Comparison of ENCODE assay signal across 8 cellular contexts in the genomic region with DNA sequence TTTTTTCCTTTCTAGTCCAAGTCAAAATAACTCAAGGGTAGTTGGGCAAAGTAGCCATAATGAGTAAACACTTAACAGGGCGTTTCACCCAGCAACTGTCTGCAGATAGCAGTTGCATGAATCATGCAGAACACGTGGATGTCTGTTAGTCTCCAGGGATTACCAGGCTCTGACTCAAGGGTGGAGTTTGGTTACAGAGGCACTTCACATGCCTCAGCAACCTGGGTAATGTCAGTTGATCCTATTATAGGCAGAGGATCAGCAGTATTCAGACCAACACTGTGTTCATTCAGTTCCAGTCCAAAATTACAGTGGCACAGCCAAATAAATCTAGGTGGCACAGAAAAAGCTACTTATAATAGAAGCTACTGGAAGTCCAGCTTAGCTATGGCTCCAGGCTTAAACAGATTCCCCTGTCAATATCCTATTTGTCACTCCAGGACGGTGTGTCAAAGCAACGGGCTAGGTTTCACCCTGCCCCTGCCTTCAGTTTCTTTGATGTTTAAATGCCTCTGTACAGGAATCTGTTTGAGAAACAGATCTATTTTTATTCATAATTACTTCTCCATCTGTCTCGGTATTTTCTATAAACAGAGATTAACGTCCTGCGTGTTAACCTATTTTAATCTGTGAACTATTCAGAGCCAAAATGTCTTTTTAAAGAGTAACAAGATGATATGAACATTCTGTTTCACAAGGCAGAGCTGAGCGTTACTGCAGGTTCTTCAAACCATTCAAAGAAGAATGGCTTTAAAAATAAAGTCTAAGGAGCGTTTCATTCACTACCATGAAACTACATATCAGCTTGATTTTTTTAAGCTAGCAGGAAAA.
DNase-seq lines count a peak whose midpoint lies in the region; ATAC-seq and TF ChIP-seq lines count a peak whose summit lies in the region.

No MANE protein-coding gene starts in this region.

- H3K27ac ChIP-seq in Panc1 (ENCODE audit: low read length): peak overlapping the region; percentile 97

- BruUV-seq in Panc1 (replicated peaks; lab: Mats Ljungman, UMichigan): TSS peak; percentile 99

- DNase-seq in ELF-1 (ENCODE audit: low read depth, low spot score) (peak; percentile 85), HuH-7 (ENCODE audit: low spot score) (peak; percentile 31), Panc1 (ENCODE audit: low read depth, low spot score) (peak; percentile 94), epithelial cell of esophagus (ENCODE audit: low read depth) (peak; percentile 100), myocyte (ENCODE audit: low read depth) (peak; percentile 99)

- POLR2A ChIA-PET in Panc1 (lab: Charles Lee): no interaction called here

- in situ Hi-C loops in Panc1 (cut with HindIII; ENCODE audit: low pct_unique_long_range_greater_than_20kb, low sequenced_read_pairs): no loop called here

- peaks cover 12% of the 10 kb centered on the region for H3K4me1 ChIP-seq in Panc1 (ENCODE audit: control insufficient read depth, insufficient read depth, low read length)

- TF ChIP-seq CTCF in Panc1 (IDR thresholded peaks at IDR 0.05): no peak
- no peak for TF ChIP-seq CTCF in epithelial cell of esophagus (IDR thresholded peaks at IDR 0.05; ENCODE audit: insufficient read depth, low read depth, low read length, missing control alignments)

- H3K9me3 ChIP-seq in Panc1 (ENCODE audit: control insufficient read depth, insufficient read depth, low read depth, low read length): peaks cover 34% of the 10 kb centered on the region

- H3K27me3 ChIP-seq in Panc1 (ENCODE audit: control insufficient read depth, insufficient read depth, low read length): no peaks in the 10 kb centered on the region

- ATAC-seq in GM21619 (IDR thresholded peaks at IDR 0.05; ENCODE audit: unreplicated experiment) (peak; percentile 93), Panc1 (peak; percentile 99), HG03457 (IDR thresholded peaks at IDR 0.05; ENCODE audit: unreplicated experiment) (no peak), GM21717 (IDR thresholded peaks at IDR 0.05; ENCODE audit: unreplicated experiment) (no peak)

- H3K4me3 ChIP-seq in Panc1 (ENCODE audit: low read depth in 2 of 2, low read length in 2 of 2) (no peak overlapping the region), epithelial cell of esophagus (ENCODE audit: low read length) (no peak overlapping the region)

- intact Hi-C loops in Panc1 (cut with micrococcal nuclease; ENCODE audit: unreplicated experiment): no loop called here

- CTCF ChIA-PET in Panc1 (lab: Charles Lee): no interaction called here

- no peaks in the 10 kb centered on the region for H3K36me3 ChIP-seq in Panc1 (ENCODE audit: control insufficient read depth, insufficient read depth, low read length)

Comparison
In these comparisons a context has a peak if more than half of its experiments do, and no peak if none do; other contexts are left out.
1. DNase-seq: peak in every context shown above with its lines; median percentile 100 in epithelial cell of esophagus; 99 in myocyte; 94 in Panc1; 85 in ELF-1; 31 in HuH-7.
2. ATAC-seq: peak in GM21619 (single experiment) and Panc1 (single experiment); none in HG03457 (single experiment) and GM21717 (single experiment).